8 cellular contexts compared by ENCODE assay signal in the genomic region with DNA sequence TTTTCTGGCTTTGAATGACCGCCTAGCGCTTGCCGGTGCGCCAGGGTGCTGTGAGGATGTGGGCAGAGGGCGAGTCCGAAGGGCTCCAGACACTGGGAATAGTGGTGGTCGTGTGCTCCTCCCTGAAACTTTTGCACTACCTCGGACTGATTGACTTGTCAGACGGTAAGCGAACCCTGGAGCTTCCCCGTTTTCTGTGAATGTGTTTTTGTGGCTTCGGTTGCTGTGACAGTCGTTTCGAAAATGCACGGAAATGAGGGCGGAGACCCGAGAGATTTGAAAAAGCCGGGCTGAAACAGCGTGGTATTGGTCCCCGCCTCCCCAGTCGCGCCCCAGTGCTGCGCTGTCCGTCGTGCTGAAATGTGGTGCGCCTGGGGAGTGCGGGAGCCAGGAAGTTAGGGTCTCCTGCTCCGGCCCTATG.
DNase-seq lines count a peak whose midpoint lies in the region; ATAC-seq and TF ChIP-seq lines count a peak whose summit lies in the region.

No MANE protein-coding gene starts in this region.

- ATAC-seq in Right ventricle myocardium superior (ENCODE audit: poor library complexity) (peak; percentile 74), HG03565 (IDR thresholded peaks at IDR 0.05; ENCODE audit: unreplicated experiment) (peak; percentile 73)
- peak; percentile 72 to 85 for ATAC-seq in activated T-cell treated with anti-CD3 and anti-CD28 coated beads, Interleukin-2, amount 50 U/mL, for 4 hours

- no peak for DNase-seq in Right ventricle myocardium superior
- no peak for DNase-seq in right atrium auricular region (ENCODE audit: low spot score)
- DNase-seq in activated T-cell treated with anti-CD3 and anti-CD28 coated beads, Interleukin-2, amount 50 U/mL, for 4 hours: no peak
- peak; percentile 37 for DNase-seq in iPS DF 6.9 (ENCODE audit: low read depth, low spot score)
- peak; percentile 35 for DNase-seq in stimulated activated CD4-positive, alpha-beta T cell treated with anti-CD3 and anti-CD28 coated beads, Interleukin-4, amount 100 ng/mL, for 1 hour
- no peak for DNase-seq in NCI-H446 treated with DMSO at 0.1 percent for 48 hours (lab: John Stamatoyannopoulos, UW)
- DNase-seq in SHP77 (lab: John Stamatoyannopoulos, UW): no peak

- no CpG with 5 or more reads among the region's 28 CpGs for WGBS in iPS DF 6.9 (ENCODE audit: insufficient coverage, insufficient read length)

- H3K4me1 Mint-ChIP-seq in activated T-cell treated with anti-CD3 and anti-CD28 coated beads, Interleukin-2, amount 50 U/mL, for 4 hours (ENCODE audit: low read depth): peaks cover 7% of the 10 kb centered on the region

- no peak for TF ChIP-seq CTCF in right atrium auricular region (IDR thresholded peaks at IDR 0.05)

- H3K27me3 ChIP-seq in right atrium auricular region (no peaks in the 10 kb centered on the region), iPS DF 6.9 (ENCODE audit: control insufficient read depth, insufficient read depth, low read length) (peaks cover 8% of the 10 kb centered on the region)

- H3K27me3 Mint-ChIP-seq in activated T-cell treated with anti-CD3 and anti-CD28 coated beads, Interleukin-2, amount 50 U/mL, for 4 hours (ENCODE audit: low read depth): peaks cover 49% of the 10 kb centered on the region

- no peaks in the 10 kb centered on the region for H3K36me3 Mint-ChIP-seq in activated T-cell treated with anti-CD3 and anti-CD28 coated beads, Interleukin-2, amount 50 U/mL, for 4 hours (ENCODE audit: insufficient read depth)

- H3K36me3 ChIP-seq in right atrium auricular region (no peaks in the 10 kb centered on the region), iPS DF 6.9 (ENCODE audit: control insufficient read depth, insufficient read depth, low read length) (no peaks in the 10 kb centered on the region)

- H3K9me3 ChIP-seq in right atrium auricular region (no peaks in the 10 kb centered on the region), iPS DF 6.9 (ENCODE audit: control insufficient read depth, insufficient read depth, low read length) (no peaks in the 10 kb centered on the region)

- no peak overlapping the region for H3K4me3 Mint-ChIP-seq in activated T-cell treated with anti-CD3 and anti-CD28 coated beads, Interleukin-2, amount 50 U/mL, for 4 hours

- intact Hi-C loops in Right ventricle myocardium superior (cut with DNase I): no loop called here

- peak overlapping the region in 1 of 2 donors; percentile 11 for H3K4me3 ChIP-seq in right atrium auricular region
- H3K4me3 ChIP-seq in iPS DF 6.9 (ENCODE audit: low read length): peak overlapping the region; percentile 37; the same call in 1 of the 2 replicates

- peaks cover 6% of the 10 kb centered on the region for H3K9me3 Mint-ChIP-seq in activated T-cell treated with anti-CD3 and anti-CD28 coated beads, Interleukin-2, amount 50 U/mL, for 4 hours

- H3K4me1 ChIP-seq in right atrium auricular region: peaks cover 0 to 6% of the 10 kb centered on the region in 2 donors
- no peaks in the 10 kb centered on the region for H3K4me1 ChIP-seq in iPS DF 6.9 (ENCODE audit: control insufficient read depth, insufficient read depth, low read length)

- no peak overlapping the region for H3K27ac ChIP-seq in right atrium auricular region
- no peak overlapping the region for H3K27ac ChIP-seq in iPS DF 6.9 (ENCODE audit: low read length)

Comparison
In these comparisons a context has a peak if more than half of its experiments do, and no peak if none do; other contexts are left out.
1. DNase-seq: peak in iPS DF 6.9 (single experiment) and stimulated activated CD4-positive, alpha-beta T cell treated with anti-CD3 and anti-CD28 coated beads, Interleukin-4, amount 100 ng/mL, for 1 hour (single experiment); none in Right ventricle myocardium superior (single experiment), right atrium auricular region (single experiment), activated T-cell treated with anti-CD3 and anti-CD28 coated beads, Interleukin-2, amount 50 U/mL, for 4 hours (single experiment), NCI-H446 treated with DMSO at 0.1 percent for 48 hours (single experiment) and SHP77 (0 of 2).
2. Peak in every context shown above with its lines, with median percentiles within 50 percentile points of each other: ATAC-seq.